Comparison of ENCODE assay signal across 17 cellular contexts in the genomic region with DNA sequence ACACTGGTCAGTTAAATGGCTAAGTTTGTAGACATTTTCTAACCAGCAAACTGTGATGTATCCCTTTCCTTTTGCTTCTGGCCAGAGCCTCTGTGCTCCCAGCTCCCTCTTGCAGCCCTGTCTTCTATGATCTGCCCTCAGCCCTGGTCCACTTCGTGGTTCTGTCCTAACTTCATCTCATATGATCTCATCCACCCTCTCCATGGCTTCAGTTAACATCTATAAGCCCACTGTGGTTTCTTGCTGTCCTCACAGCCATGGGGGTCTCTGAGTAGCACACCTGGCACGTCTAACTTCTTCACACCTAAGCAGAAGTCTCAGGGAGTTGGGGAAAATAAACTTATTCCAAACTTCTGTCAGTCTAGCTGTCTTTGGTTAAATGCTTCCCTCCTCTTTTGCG.
"Had no signal": no experiment of that assay in that cellular context is flagged by ENCODE, and none has a peak within 500 bp of the region (broad histone marks: within the 10 kb centered on the region; RNA-seq: fewer than 3 reads in every experiment).

No MANE protein-coding gene starts in this region.

- DNase-seq: activated CD4-positive, alpha-beta memory T cell treated with anti-CD3 and anti-CD28 coated beads, Interleukin-2, amount 10 ng/mL, durations not matched to agents 7 days and 5 days; activated effector memory CD4-positive, alpha-beta T cell treated with Interleukin-2 at 50 U/mL for 16 hours; activated T-cell treated with anti-CD3 and anti-CD28 coated beads for 4 hours; cerebellar nuclear complex; effector CD8-positive, alpha-beta T cell; foreskin fibroblast; glutamatergic neuron; nucleus accumbens; posterior cingulate gyrus; stimulated activated CD4-positive, alpha-beta T cell treated with anti-CD3 and anti-CD28 coated beads, Interleukin-4, amount 100 ng/mL, for 1 hour; stomach; SW 1271; testis had no signal

- H3K9me3 ChIP-seq: ascending aorta, breast epithelium, stomach, testis, upper lobe of left lung had no signal

- H3K4me1 ChIP-seq: ascending aorta, breast epithelium, stomach, testis had no signal

- H3K9me3 Mint-ChIP-seq: activated CD4-positive, alpha-beta memory T cell treated with anti-CD3 and anti-CD28 coated beads, Interleukin-2, amount 10 ng/mL, durations not matched to agents 7 days and 5 days; nephron had no signal

- H3K4me3 ChIP-seq: ascending aorta, breast epithelium, stomach, testis, upper lobe of left lung had no signal

- H3K27me3 ChIP-seq: ascending aorta, testis, upper lobe of left lung had no signal

- H3K27ac ChIP-seq: ascending aorta, breast epithelium, stomach, testis, upper lobe of left lung had no signal

- H3K27ac Mint-ChIP-seq: activated CD4-positive, alpha-beta memory T cell treated with anti-CD3 and anti-CD28 coated beads, Interleukin-2, amount 10 ng/mL, durations not matched to agents 7 days and 5 days; nephron had no signal

- H3K36me3 ChIP-seq: ascending aorta, breast epithelium, stomach, upper lobe of left lung had no signal

- H3K4me3 Mint-ChIP-seq: activated CD4-positive, alpha-beta memory T cell treated with anti-CD3 and anti-CD28 coated beads, Interleukin-2, amount 10 ng/mL, durations not matched to agents 7 days and 5 days; nephron had no signal

- H3K4me1 Mint-ChIP-seq: nephron had no signal
